15 cellular contexts compared by ENCODE assay signal in genomic region chr1:221719987-221720386, GRCh38. TPM values are rescaled to one million over a fixed set of nuclear protein-coding genes. Genes with fewer than 3 reads are reported as not detected.
DNase-seq lines count a peak whose midpoint lies in the region; ATAC-seq and TF ChIP-seq lines count a peak whose summit lies in the region.
"Had no signal": no experiment of that assay in that cellular context is flagged by ENCODE, and none has a peak within 500 bp of the region (broad histone marks: within the 10 kb centered on the region; RNA-seq: fewer than 3 reads in every experiment).

No MANE protein-coding gene starts in this region.

- H3K4me1 Mint-ChIP-seq in T-helper 17 cell = peaks cover 29% of the 10 kb centered on the region

- H3K79me2 ChIP-seq in GM23248 (ENCODE audit: insufficient read depth) = peaks cover 86% of the 10 kb centered on the region

- H3K36me3 Mint-ChIP-seq in T-helper 17 cell (ENCODE audit: low read depth) = peaks cover 2% of the 10 kb centered on the region

- H2AFZ ChIP-seq in GM23248 = no peak overlapping the region
- H2AFZ ChIP-seq: PC-9 had no signal

- H3K27me3 ChIP-seq in GM23248 (replicated peaks; ENCODE audit: insufficient read depth) = no peaks in the 10 kb centered on the region
- H3K27me3 ChIP-seq in muscle layer of colon (ENCODE audit: control insufficient read depth in 1 of 2, insufficient read depth in 2 of 2, low read length in 2 of 2) = no peaks in the 10 kb centered on the region
- no peaks in the 10 kb centered on the region for H3K27me3 ChIP-seq in transverse colon

- H3K9me3 ChIP-seq in GM23248 (ENCODE audit: low read depth) = no peaks in the 10 kb centered on the region
- H3K9me3 ChIP-seq in T-helper 17 cell (ENCODE audit: control insufficient read depth, low read length, poor library complexity, severe bottlenecking) = no peaks in the 10 kb centered on the region
- no peaks in the 10 kb centered on the region for H3K9me3 ChIP-seq in muscle layer of colon (ENCODE audit: low read length)
- no peaks in the 10 kb centered on the region for H3K9me3 ChIP-seq in transverse colon
- H3K9me3 ChIP-seq: SK-N-SH had no signal

- H3K36me3 ChIP-seq in GM23248 (ENCODE audit: low read depth) (no peaks in the 10 kb centered on the region), muscle layer of colon (ENCODE audit: insufficient read depth, low read length) (peaks cover 11% of the 10 kb centered on the region), transverse colon (no peaks in the 10 kb centered on the region)

- H3F3A ChIP-seq in GM23248 (ENCODE audit: insufficient read depth) = peaks cover 47% of the 10 kb centered on the region

- DNase-seq in GM23248 = peak; percentile 41
- no peak for DNase-seq in T-helper 17 cell
- DNase-seq in transverse colon = no peak
- no peak for DNase-seq in NCI-H1105 (lab: John Stamatoyannopoulos, UW)
- no peak for DNase-seq in stimulated activated CD4-positive, alpha-beta T cell treated with anti-CD3 and anti-CD28 coated beads, Interleukin-4, amount 100 ng/mL, for 24 hours
- DNase-seq: C1 segment of cervical spinal cord, KG1, NCI-H187 treated with DMSO at 0.1 percent for 48 hours, NCI-H446 treated with DMSO at 0.1 percent for 48 hours, NCI-H774, PC-9, SK-N-SH had no signal

- no peak for TF ChIP-seq POLR2A in transverse colon (IDR thresholded peaks at IDR 0.05)

- no peak for ATAC-seq in T-helper 17 cell
- ATAC-seq in HG02981 (IDR thresholded peaks at IDR 0.05; ENCODE audit: unreplicated experiment) = no peak
- ATAC-seq: Right ventricle myocardium inferior had no signal

- no peak overlapping the region for H3K4me3 Mint-ChIP-seq in T-helper 17 cell

- peak overlapping the region; percentile 58 for H3K4me2 ChIP-seq in GM23248 (ENCODE audit: unreplicated experiment)
- H3K4me2 ChIP-seq: SK-N-SH had no signal

- peak overlapping the region; percentile 35 for H3K27ac Mint-ChIP-seq in T-helper 17 cell

- H4K20me1 ChIP-seq in GM23248 (ENCODE audit: insufficient read depth) = no peaks in the 10 kb centered on the region

- H3K9ac ChIP-seq in GM23248 = no peak overlapping the region
- no peak overlapping the region for H3K9ac ChIP-seq in muscle layer of colon (ENCODE audit: low read length)
- H3K9ac ChIP-seq: SK-N-SH had no signal

- intact Hi-C loops in transverse colon (cut with DNase I; ENCODE audit: low total_unique reads) = no loop called here

- H3K4me3 ChIP-seq in GM23248 (no peak overlapping the region), muscle layer of colon (ENCODE audit: low read depth in 1 of 2, low read length in 2 of 2) (no peak overlapping the region), transverse colon (no peak overlapping the region)
- H3K4me3 ChIP-seq: PC-9 had no signal

- no peak for TF ChIP-seq EP300 in transverse colon (IDR thresholded peaks at IDR 0.05; ENCODE audit: low read depth)

- H3K27ac ChIP-seq in GM23248 = no peak overlapping the region
- H3K27ac ChIP-seq in muscle layer of colon (ENCODE audit: low read depth, low read length) = peak overlapping the region; percentile 58
- H3K27ac ChIP-seq in transverse colon = peak overlapping the region in 3 of 4 donors; percentile 76 to 79 (median 77)

- 83 to 88% methylated on average over 2 of the region's 2 CpGs for WGBS in GM23248 (ENCODE audit: low coverage in 1 of 2, low lambda C conversion rate in 2 of 2, missing lambda C conversion rate in 2 of 2), 2 experiments
- 90 to 99% methylated on average over 2 of the region's 2 CpGs for WGBS in transverse colon (ENCODE audit: low coverage in 1 of 2), 2 donors

- TF ChIP-seq CTCF in transverse colon (IDR thresholded peaks at IDR 0.05) = no peak

- no peaks in the 10 kb centered on the region for H3K9me2 ChIP-seq in GM23248 (ENCODE audit: insufficient read depth)
- H3K9me2 ChIP-seq: SK-N-SH had no signal

- no peaks in the 10 kb centered on the region for H3K27me3 Mint-ChIP-seq in T-helper 17 cell

- in situ Hi-C loops in GM23248 (cut with MboI) (no loop called here), transverse colon (cut with MboI; ENCODE audit: low pct_ligation_motif_present in 1 of 4, low pct_unique_long_range_greater_than_20kb in 1 of 4, low sequenced_read_pairs in 3 of 4) (no loop called here)

- peaks cover 72% of the 10 kb centered on the region for H3K4me1 ChIP-seq in GM23248 (ENCODE audit: insufficient read depth)
- peaks cover 86% of the 10 kb centered on the region for H3K4me1 ChIP-seq in muscle layer of colon (ENCODE audit: insufficient read depth, low read length)
- peaks cover 16 to 66% (median 31%) of the 10 kb centered on the region in 4 donors for H3K4me1 ChIP-seq in transverse colon

RNA-seq across cellular contexts. Expression of gene DUSP10, which starts 21.9 kb away (rescaled TPM):
- 10.5 and 19.3 TPM in 2 replicates for total RNA-seq in GM23248 (2014; rRNA removed; shearing (Covaris generic))
- polyA plus RNA-seq in GM23248 (2016; fragmentation: Nextera tagmentation; extraction: Ambion mirVana) = 16.2 and 16.4 TPM in 2 replicates
- total RNA-seq in T-helper 17 cell (100 to 1,000 TPM in 1 of 2 donors, 10 to 100 TPM in 1; 95.6 to 107 TPM), transverse colon (1 to 10 TPM; 1.6 to 7.2 (median 4.9) TPM)
